In the genomic region with DNA sequence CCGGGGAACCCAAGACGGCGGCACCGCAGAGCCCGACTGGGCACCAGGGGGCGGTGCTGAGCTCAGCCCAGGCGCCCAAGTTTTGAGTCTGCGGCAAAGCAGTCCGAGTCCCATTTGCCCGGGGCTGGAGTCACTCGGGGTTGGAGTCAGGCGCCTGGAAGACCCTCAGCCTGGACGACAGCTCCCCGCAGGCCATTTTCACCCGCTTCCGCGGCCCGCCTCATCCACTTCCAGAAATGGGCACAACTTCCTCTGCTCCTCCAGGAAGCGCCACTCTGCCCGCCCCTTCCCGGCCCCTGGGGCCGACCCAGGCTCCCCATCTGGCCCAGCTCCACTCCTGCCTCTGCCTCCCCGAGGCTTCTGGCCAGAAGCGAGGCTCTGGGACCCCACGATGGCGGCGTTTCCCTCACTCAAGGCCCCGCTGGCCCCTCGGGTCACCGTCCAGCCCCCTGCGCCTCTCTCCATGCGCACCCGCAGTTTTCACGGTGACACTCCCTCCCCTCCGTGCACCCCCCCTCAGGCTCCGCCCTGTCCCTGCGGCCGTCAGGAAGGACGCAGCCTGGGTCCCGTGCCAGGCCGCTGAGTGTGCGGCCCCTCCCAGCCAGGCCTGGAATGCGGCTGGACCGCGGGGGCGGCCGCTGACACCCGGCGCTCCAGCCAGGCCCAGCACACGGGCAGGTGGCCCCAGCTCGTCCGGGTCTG, we compare ENCODE assay signal across 8 cellular contexts. TPM values are rescaled to one million over a fixed set of nuclear protein-coding genes. Genes with fewer than 3 reads are reported as not detected.
DNase-seq lines count a peak whose midpoint lies in the region; ATAC-seq and TF ChIP-seq lines count a peak whose summit lies in the region.

No MANE protein-coding gene starts in this region.

- H3K27me3 ChIP-seq in colonic mucosa: no peaks in the 10 kb centered on the region

- ATAC-seq in HG03064 (IDR thresholded peaks at IDR 0.05; ENCODE audit: low read depth, unreplicated experiment): peak; percentile 31
- peak; percentile 80 for ATAC-seq in left colon
- no peak for ATAC-seq in GM18861 (IDR thresholded peaks at IDR 0.05; ENCODE audit: unreplicated experiment)

- H3K4me1 ChIP-seq in colonic mucosa: peaks cover 4% of the 10 kb centered on the region

- peak; percentile 96 for TF ChIP-seq CTCF in GM12864 (IDR thresholded peaks at IDR 0.05; ENCODE audit: low read depth, low read length, missing control alignments)
- peak; percentile 95 for TF ChIP-seq CTCF in colonic mucosa (IDR thresholded peaks at IDR 0.05)

- intact Hi-C loops in colonic mucosa (cut with DNase I): no loop called here
- intact Hi-C loops in left colon (cut with DNase I, micrococcal nuclease): no loop called here

- H3K27ac ChIP-seq in colonic mucosa: peak overlapping the region; percentile 98

- H3K9me3 ChIP-seq in colonic mucosa: no peaks in the 10 kb centered on the region

- peak overlapping the region; percentile 95 for H3K9ac ChIP-seq in colonic mucosa (ENCODE audit: low read depth in 2 of 2, low read length in 2 of 2)

- no peaks in the 10 kb centered on the region for H3K36me3 ChIP-seq in colonic mucosa

- H3K4me3 ChIP-seq in GM12864 (ENCODE audit: low read depth, low read length) (peak overlapping the region; percentile 72), colonic mucosa (peak overlapping the region; percentile 44)

- DNase-seq in GM12864 (ENCODE audit: low read depth) (no peak), NCI-H460 (ENCODE audit: extremely low read depth, low read depth) (peak; percentile 84), colonic mucosa (peak; percentile 95), left colon (peak; percentile 94)
- peak; percentile 64 to 68 for DNase-seq in activated CD4-positive, alpha-beta T cell treated with anti-CD3 and anti-CD28 coated beads for 4 hours
- DNase-seq in stimulated activated CD4-positive, alpha-beta T cell treated with anti-CD3 and anti-CD28 coated beads, Interleukin-1b, Interleukin-23, amount 100 ng/mL, for 24 hours (ENCODE audit: low read depth in 4 of 4, low spot score in 1 of 4): peak; percentile 38 to 71 (median 52)

RNA-seq across cellular contexts. Expression of a gene that starts 4.9 kb away (rescaled TPM):
- total RNA-seq in NCI-H460 (2014; rRNA removed; shearing (Covaris generic)): 6.3 TPM in 2 replicates
- polyA plus RNA-seq in NCI-H460 (2014; cell fraction: nucleus; rRNA removed): 6.5 and 6.6 TPM in 2 replicates
- total RNA-seq in colonic mucosa (10 to 100 TPM in 1 of 2 donors, 1 to 10 TPM in 1; 8.7 to 16.0 TPM), left colon (10 to 100 TPM; 12.5 to 17.9 TPM)

RNA-seq across cellular contexts. Expression of a gene that starts 7.7 kb away (rescaled TPM):
- total RNA-seq in NCI-H460 (2014; rRNA removed; shearing (Covaris generic)): 2.3 and 2.6 TPM in 2 replicates
- 1.2 and 1.9 TPM in 2 replicates for polyA plus RNA-seq in NCI-H460 (2014; cell fraction: nucleus; rRNA removed)
- total RNA-seq in colonic mucosa (1 to 10 TPM; 1.4 to 1.7 TPM), left colon (1 to 10 TPM; 1.2 to 2.1 TPM)

RNA-seq across cellular contexts. Expression of a gene that starts 23.2 kb away (rescaled TPM):
- total RNA-seq in NCI-H460 (2014; rRNA removed; shearing (Covaris generic)): 12.3 and 17.3 TPM in 2 replicates
- 9.6 and 9.7 TPM in 2 replicates for polyA plus RNA-seq in NCI-H460 (2014; cell fraction: nucleus; rRNA removed)
- total RNA-seq in colonic mucosa: 10 to 100 TPM; 26.5 to 36.0 TPM
- total RNA-seq in left colon: 10 to 100 TPM; 38.3 to 43.3 TPM

RNA-seq across cellular contexts. Expression of a gene that starts 30.9 kb away (rescaled TPM):
- total RNA-seq in NCI-H460 (2014; rRNA removed; shearing (Covaris generic)): not detected in 2 replicates
- not detected in 2 replicates for polyA plus RNA-seq in NCI-H460 (2014; cell fraction: nucleus; rRNA removed)
- not detected for total RNA-seq in colonic mucosa
- total RNA-seq in left colon: under 1 TPM in 1 of 2 donors, not detected in 1; 0.11 TPM

RNA-seq across cellular contexts. Expression of a gene that starts 44.6 kb away (rescaled TPM):
- 181 and 210 TPM in 2 replicates for total RNA-seq in NCI-H460 (2014; rRNA removed; shearing (Covaris generic))
- 278 and 371 TPM in 2 replicates for polyA plus RNA-seq in NCI-H460 (2014; cell fraction: nucleus; rRNA removed)
- total RNA-seq in colonic mucosa (10 to 100 TPM; 76.5 to 94.9 TPM), left colon (10 to 100 TPM; 77.4 to 79.6 TPM)
